9 cellular contexts compared by ENCODE assay signal in genomic region chr1:67285780-67286488, GRCh38. TPM values are rescaled to one million over a fixed set of nuclear protein-coding genes. Genes with fewer than 3 reads are reported as not detected.
A peak's percentile ranks its signal among the peaks of the same experiment; 100 is the strongest.
DNase-seq lines count a peak whose midpoint lies in the region; ATAC-seq and TF ChIP-seq lines count a peak whose summit lies in the region.
"Had no signal": no experiment of that assay in that cellular context is flagged by ENCODE, and none has a peak within 500 bp of the region (broad histone marks: within the 10 kb centered on the region; RNA-seq: fewer than 3 reads in every experiment).

No MANE protein-coding gene starts in this region.

- no peaks in the 10 kb centered on the region for H3K27me3 Mint-ChIP-seq in central memory CD8-positive, alpha-beta T cell

- peaks cover 10% of the 10 kb centered on the region for H3K4me1 Mint-ChIP-seq in central memory CD8-positive, alpha-beta T cell

- in situ Hi-C loops in GM13977 (cut with MboI; ENCODE audit: low pct_unique_long_range_greater_than_20kb, low sequenced_read_pairs, unreplicated experiment) = no loop called here
- in situ Hi-C loops in transverse colon (cut with MboI; ENCODE audit: low pct_ligation_motif_present in 1 of 4, low pct_unique_long_range_greater_than_20kb in 1 of 4, low sequenced_read_pairs in 3 of 4) = no loop called here

- peaks cover 0 to 3% (median 0%) of the 10 kb centered on the region in 4 donors for H3K4me1 ChIP-seq in transverse colon
- H3K4me1 ChIP-seq in right lobe of liver = no peaks in the 10 kb centered on the region

- no peaks in the 10 kb centered on the region for H3K9me3 Mint-ChIP-seq in central memory CD8-positive, alpha-beta T cell

- WGBS in transverse colon (ENCODE audit: low coverage in 1 of 2), 2 donors = 75 to 82% methylated on average over 5 to 8 of the region's 8 CpGs
- WGBS in right lobe of liver (ENCODE audit: insufficient coverage, low coverage, low lambda C conversion rate, missing lambda C conversion rate) = 59% methylated on average over 6 of the region's 8 CpGs

- no peaks in the 10 kb centered on the region for H3K36me3 Mint-ChIP-seq in central memory CD8-positive, alpha-beta T cell (ENCODE audit: insufficient read depth)

- H3K27me3 ChIP-seq in transverse colon (no peaks in the 10 kb centered on the region), right lobe of liver (no peaks in the 10 kb centered on the region)

- ATAC-seq in GM21367 (IDR thresholded peaks at IDR 0.05; ENCODE audit: unreplicated experiment) (peak; percentile 89), HG03432 (IDR thresholded peaks at IDR 0.05; ENCODE audit: unreplicated experiment) (peak; percentile 95), right lobe of liver (no peak)
- ATAC-seq in central memory CD8-positive, alpha-beta T cell (replicated peaks; ENCODE audit: extremely low read depth, poor library complexity, severe bottlenecking) = peak; percentile 43

- H3K4me3 ChIP-seq in transverse colon (no peak overlapping the region), right lobe of liver (no peak overlapping the region)

- H3K27ac ChIP-seq in transverse colon (no peak overlapping the region), right lobe of liver (no peak overlapping the region)

- DNase-seq in GM13977 (ENCODE audit: low spot score) (peak; percentile 38), transverse colon (no peak), right lobe of liver (no peak), mucosa of gallbladder (ENCODE audit: low spot score) (no peak), amygdala (lab: John Stamatoyannopoulos, UW) (no peak)
- no peak for DNase-seq in central memory CD8-positive, alpha-beta T cell (ENCODE audit: low spot score in 2 of 2)
- DNase-seq: glutamatergic neuron had no signal

- H3K27ac Mint-ChIP-seq in central memory CD8-positive, alpha-beta T cell (ENCODE audit: low read depth) = no peak overlapping the region

- H3K9me3 ChIP-seq in transverse colon (no peaks in the 10 kb centered on the region), right lobe of liver (no peaks in the 10 kb centered on the region)

- intact Hi-C loops in transverse colon (cut with DNase I; ENCODE audit: low total_unique reads) (no loop called here), right lobe of liver (cut with DNase I) (no loop called here)

- no peak for TF ChIP-seq EP300 in transverse colon (IDR thresholded peaks at IDR 0.05; ENCODE audit: low read depth)

- H3K36me3 ChIP-seq in transverse colon (no peaks in the 10 kb centered on the region), right lobe of liver (no peaks in the 10 kb centered on the region)

- no peak overlapping the region for H3K4me3 Mint-ChIP-seq in central memory CD8-positive, alpha-beta T cell

- TF ChIP-seq CTCF in GM13977 (IDR thresholded peaks at IDR 0.05; ENCODE audit: extremely low read depth, insufficient read depth, missing control alignments) (peak; percentile 49), transverse colon (IDR thresholded peaks at IDR 0.05) (no peak), right lobe of liver (IDR thresholded peaks at IDR 0.05) (no peak)

- TF ChIP-seq POLR2A in transverse colon (IDR thresholded peaks at IDR 0.05) = no peak
- TF ChIP-seq POLR2A in right lobe of liver (IDR thresholded peaks at IDR 0.05) = no peak

RNA-seq across cellular contexts. Expression of gene IL12RB2, which starts 21.7 kb away (rescaled TPM):
- total RNA-seq in transverse colon (1 to 10 TPM in 2 of 4 donors, not detected in 2; 1.2 to 3.3 TPM), right lobe of liver (1 to 10 TPM in 1 of 6 experiments, under 1 TPM in 5; 0.12 to 1.3 (median 0.31) TPM), mucosa of gallbladder (0.98 TPM)

Comparison
In these comparisons a context has a peak if more than half of its experiments do, and no peak if none do; other contexts are left out.
1. ATAC-seq: peak in GM21367 (single experiment), HG03432 (single experiment) and central memory CD8-positive, alpha-beta T cell (single experiment); none in right lobe of liver (0 of 4).